20 cellular contexts compared by ENCODE assay signal in genomic region chr12:106743270-106743988, GRCh38.
"Had no signal": no experiment of that assay in that cellular context is flagged by ENCODE, and none has a peak within 500 bp of the region (broad histone marks: within the 10 kb centered on the region; RNA-seq: fewer than 3 reads in every experiment).

No MANE protein-coding gene starts in this region.

- H3K9me3 Mint-ChIP-seq: effector memory CD8-positive, alpha-beta T cell; mesothelial cell of epicardium; natural killer cell; stimulated activated naive CD8-positive, alpha-beta T cell treated with anti-CD3 and anti-CD28 coated beads, Interleukin-15, Interleukin-2, amounts not matched to agents 100 ng/mL and 50 ng/mL, for 24 hours had no signal

- H3K4me3 ChIP-seq: left ventricle myocardium inferior, lower lobe of right lung, spleen, tibial artery, upper lobe of left lung, uterus had no signal

- FAIRE-seq: kidney had no signal

- H3K27ac Mint-ChIP-seq: effector memory CD8-positive, alpha-beta T cell; memory B cell; mesothelial cell of epicardium; natural killer cell; stimulated activated memory B cell treated with anti-CD40 and anti-IgM and Interleukin-4, amounts not matched to agents 10 μg/mL and 1 μg/mL and 100 μg/mL, for 72 hours; stimulated activated naive CD8-positive, alpha-beta T cell treated with anti-CD3 and anti-CD28 coated beads, Interleukin-15, Interleukin-2, amounts not matched to agents 100 ng/mL and 50 ng/mL, for 24 hours had no signal

- H3K4me1 ChIP-seq: foreskin keratinocyte, lower lobe of right lung, tibial artery, upper lobe of left lung, uterus had no signal

- H3K27ac ChIP-seq: foreskin keratinocyte, left ventricle myocardium inferior, lower lobe of right lung, spleen, tibial artery, upper lobe of left lung, uterus had no signal

- H3K36me3 ChIP-seq: left ventricle myocardium inferior, lower lobe of right lung, spleen, tibial artery, upper lobe of left lung, uterus had no signal

- DNase-seq: effector memory CD8-positive, alpha-beta T cell; foreskin keratinocyte; kidney; left cardiac atrium; left ventricle myocardium inferior; lower lobe of right lung; natural killer cell; posterior cingulate gyrus; spleen; stimulated activated CD4-positive, alpha-beta T cell treated with anti-CD3 and anti-CD28 coated beads, Interleukin-15, amount 100 ng/mL, for 24 hours; stimulated activated CD4-positive, alpha-beta T cell treated with anti-CD3 and anti-CD28 coated beads, Interleukin-1b, Interleukin-23, amount 100 ng/mL, for 48 hours; stimulated activated CD4-positive, alpha-beta T cell treated with anti-CD3 and anti-CD28 coated beads, Interleukin-4, amount 100 ng/mL, for 24 hours; tibial artery; upper lobe of left lung; uterus had no signal

- H3K9me3 ChIP-seq: left ventricle myocardium inferior, lower lobe of right lung, spleen, tibial artery, upper lobe of left lung, uterus had no signal

- H3K4me1 Mint-ChIP-seq: mesothelial cell of epicardium had no signal

- H3K27me3 ChIP-seq: tibial artery, upper lobe of left lung, uterus had no signal

- ATAC-seq: effector memory CD8-positive, alpha-beta T cell; foreskin keratinocyte; left cardiac atrium; lower lobe of right lung; natural killer cell; sciatic nerve; stimulated activated memory B cell treated with anti-CD40 and anti-IgM and Interleukin-4, amounts not matched to agents 10 μg/mL and 1 μg/mL and 100 μg/mL, for 72 hours had no signal

- H3K36me3 Mint-ChIP-seq: mesothelial cell of epicardium; natural killer cell; stimulated activated memory B cell treated with anti-CD40 and anti-IgM and Interleukin-4, amounts not matched to agents 10 μg/mL and 1 μg/mL and 100 μg/mL, for 72 hours had no signal

- H3K4me3 Mint-ChIP-seq: effector memory CD8-positive, alpha-beta T cell; memory B cell; mesothelial cell of epicardium; natural killer cell; stimulated activated memory B cell treated with anti-CD40 and anti-IgM and Interleukin-4, amounts not matched to agents 10 μg/mL and 1 μg/mL and 100 μg/mL, for 72 hours; stimulated activated naive CD8-positive, alpha-beta T cell treated with anti-CD3 and anti-CD28 coated beads, Interleukin-15, Interleukin-2, amounts not matched to agents 100 ng/mL and 50 ng/mL, for 24 hours had no signal
